Comparison of ENCODE assay signal across 10 cellular contexts in the genomic region with DNA sequence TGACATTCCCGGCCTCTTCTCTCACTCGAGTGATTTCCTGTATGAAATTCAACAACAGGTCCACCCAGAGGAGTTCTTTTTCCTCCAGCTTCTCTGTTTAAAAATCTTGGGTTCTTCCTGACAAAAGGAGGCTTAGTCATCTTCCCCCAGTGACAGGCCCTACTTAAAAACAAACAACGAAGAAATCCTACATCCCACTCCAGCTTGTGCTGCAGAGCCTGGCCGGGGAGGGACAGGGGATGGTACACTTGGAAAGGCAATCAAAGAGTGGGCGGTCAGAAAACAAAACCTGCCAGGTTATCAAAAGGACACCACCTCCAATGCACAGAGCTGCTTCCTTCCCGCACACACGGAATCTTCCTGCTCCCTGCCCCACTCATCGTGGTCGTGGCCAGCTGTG.
A peak's percentile ranks its signal among the peaks of the same experiment; 100 is the strongest.
DNase-seq lines count a peak whose midpoint lies in the region; ATAC-seq and TF ChIP-seq lines count a peak whose summit lies in the region.
"Had no signal": no experiment of that assay in that cellular context is flagged by ENCODE, and none has a peak within 500 bp of the region (broad histone marks: within the 10 kb centered on the region; RNA-seq: fewer than 3 reads in every experiment).

No MANE protein-coding gene starts in this region.

- no peak overlapping the region for H3K9ac ChIP-seq in IMR-90 (ENCODE audit: low read depth, low read length)

- H2BK15ac ChIP-seq in IMR-90 (ENCODE audit: low read depth, low read length): peak overlapping the region; percentile 30; the same call in 1 of the 3 replicates

- no peak overlapping the region for H4K5ac ChIP-seq in IMR-90 (ENCODE audit: low read depth, low read length)

- peak overlapping the region; percentile 61 for H3K4ac ChIP-seq in IMR-90 (ENCODE audit: low read depth, low read length)

- H3K56ac ChIP-seq in IMR-90 (ENCODE audit: extremely low read depth, insufficient read depth, low read length): peak overlapping the region; percentile 82; the same call in 1 of the 2 replicates

- POLR2A ChIA-PET in IMR-90 (lab: Charles Lee; ENCODE audit: unreplicated experiment): no interaction called here

- peak overlapping the region; percentile 45 for H2AK9ac ChIP-seq in IMR-90 (replicated peaks; ENCODE audit: low read depth, low read length, poor library complexity)

- no peaks in the 10 kb centered on the region for H4K20me1 ChIP-seq in IMR-90 (ENCODE audit: insufficient read depth, low read length)

- peaks cover 19% of the 10 kb centered on the region for H3K9me1 ChIP-seq in IMR-90 (ENCODE audit: insufficient read depth, low read length)

- H3K27me3 ChIP-seq in IMR-90 (ENCODE audit: control insufficient read depth, insufficient read depth, low read length): no peaks in the 10 kb centered on the region
- no peaks in the 10 kb centered on the region for H3K27me3 ChIP-seq in lower lobe of right lung (ENCODE audit: low read depth)
- H3K27me3 ChIP-seq in upper lobe of right lung: no peaks in the 10 kb centered on the region

- CTCF ChIA-PET in IMR-90 (lab: Yijun Ruan, JAX): no interaction called here

- peak overlapping the region; percentile 34 for H3K14ac ChIP-seq in IMR-90 (replicated peaks; ENCODE audit: low read depth, low read length)

- peak; percentile 90 for ATAC-seq in IMR-90 (ENCODE audit: low read depth)
- ATAC-seq in lower lobe of right lung: no peak
- no peak for ATAC-seq in upper lobe of right lung
- no peak for ATAC-seq in GM18517 (IDR thresholded peaks at IDR 0.05; ENCODE audit: unreplicated experiment)

- H2BK20ac ChIP-seq in IMR-90 (ENCODE audit: low read depth, low read length): peak overlapping the region; percentile 75

- H4K8ac ChIP-seq in IMR-90 (ENCODE audit: low read depth in 2 of 2, low read length in 2 of 2): peak overlapping the region in 1 of 2 experiments; percentile 86; a peak in 3 of 4 replicates

- dilution Hi-C loops in IMR-90 (cut with HindIII; ENCODE audit: low sequenced_read_pairs, unreplicated experiment): no loop called here

- H3K23ac ChIP-seq in IMR-90 (ENCODE audit: low read depth, low read length): 0 out of 2 replicates have a peak overlapping the region, but pooled peaks have one; percentile 0

- WGBS in IMR-90 (ENCODE audit: extremely low coverage in 2 of 2, insufficient read length in 1 of 2), 2 experiments: no CpG with 5 or more reads among the region's 9 CpGs

- H2BK120ac ChIP-seq in IMR-90 (ENCODE audit: low read depth, low read length): peak overlapping the region; percentile 77

- peak; percentile 88 for DNase-seq in IMR-90
- DNase-seq in dedifferentiated amniotic fluid mesenchymal stem cell (ENCODE audit: extremely low spot score): peak; percentile 47
- no peak for DNase-seq in lower lobe of right lung
- DNase-seq in upper lobe of right lung: no peak
- no peak for DNase-seq in SKM-1 treated with dmso at 0.1 percent for 144 hours (lab: John Stamatoyannopoulos, UW; ENCODE audit: unreplicated experiment)
- DNase-seq in stimulated activated CD8-positive, alpha-beta memory T cell treated with anti-CD3 and anti-CD28 coated beads, Interleukin-4, amount 100 ng/mL, for 48 hours: no peak
- no peak for DNase-seq in epidermal melanocyte (ENCODE audit: insufficient read length, low spot score)
- DNase-seq: activated CD4-positive, alpha-beta T cell treated with anti-CD3 and anti-CD28 coated beads for 1 hour; NCI-H748 treated with DMSO at 0.1 percent for 48 hours had no signal

- no peak for TF ChIP-seq POLR2A in IMR-90 (IDR thresholded peaks at IDR 0.05; ENCODE audit: low read depth, low read length)

- peak overlapping the region; percentile 78; the same call in 1 of the 2 replicates for H2AK5ac ChIP-seq in IMR-90 (ENCODE audit: low read depth, low read length)

- TF ChIP-seq RAD21 in IMR-90 (IDR thresholded peaks at IDR 0.05; ENCODE audit: low read length): no peak; the same call in 1 of the 2 replicates

- H3K9me3 ChIP-seq in IMR-90 (ENCODE audit: control insufficient read depth, insufficient read depth, low read length): no peaks in the 10 kb centered on the region
- no peaks in the 10 kb centered on the region for H3K9me3 ChIP-seq in lower lobe of right lung
- no peaks in the 10 kb centered on the region for H3K9me3 ChIP-seq in upper lobe of right lung

- no peak overlapping the region for H3K4me3 ChIP-seq in IMR-90 (ENCODE audit: insufficient read depth, low read depth, low read length)
- H3K4me3 ChIP-seq in lower lobe of right lung: no peak overlapping the region
- H3K4me3 ChIP-seq in upper lobe of right lung: no peak overlapping the region

- peak overlapping the region; percentile 21; the same call in 1 of the 2 replicates for H3K18ac ChIP-seq in IMR-90 (ENCODE audit: low read depth, low read length)

- peak overlapping the region; percentile 60 for H3K4me2 ChIP-seq in IMR-90 (ENCODE audit: low read depth, low read length)

- in situ Hi-C loops in IMR-90 (cut with MboI; ENCODE audit: low sequenced_read_pairs): no loop called here

- H3K36me3 ChIP-seq in IMR-90 (ENCODE audit: control insufficient read depth, insufficient read depth, low read length): no peaks in the 10 kb centered on the region
- no peaks in the 10 kb centered on the region for H3K36me3 ChIP-seq in lower lobe of right lung
- H3K36me3 ChIP-seq in upper lobe of right lung: no peaks in the 10 kb centered on the region

- H3K4me1 ChIP-seq in IMR-90 (ENCODE audit: control insufficient read depth, insufficient read depth, low read length) (peaks cover 19% of the 10 kb centered on the region), lower lobe of right lung (peaks cover 10% of the 10 kb centered on the region), upper lobe of right lung (peaks cover 4% of the 10 kb centered on the region)

- intact Hi-C loops in IMR-90 (cut with micrococcal nuclease) (no loop called here), lower lobe of right lung (cut with DNase I) (no loop called here), upper lobe of right lung (cut with DNase I) (no loop called here)

- BruUV-seq in IMR-90 (replicated peaks; lab: Mats Ljungman, UMichigan): no TSS peak

- H4K91ac ChIP-seq in IMR-90 (ENCODE audit: insufficient read depth, low read depth, low read length): peak overlapping the region; percentile 58

- H3K27ac ChIP-seq in IMR-90 (ENCODE audit: insufficient read depth, low read length) (peak overlapping the region; percentile 84), lower lobe of right lung (peak overlapping the region; percentile 15), upper lobe of right lung (peak overlapping the region; percentile 58)

- peak overlapping the region; percentile 60 for H2AFZ ChIP-seq in IMR-90 (replicated peaks; ENCODE audit: low read length, poor library complexity)

- H2BK5ac ChIP-seq in IMR-90 (ENCODE audit: low read depth, low read length, poor library complexity, severe bottlenecking): peak overlapping the region; percentile 48

- TF ChIP-seq CTCF in IMR-90 (conservative IDR thresholded peaks at IDR 0.05; ENCODE audit: low read depth, low read length) (no peak), lower lobe of right lung (IDR thresholded peaks at IDR 0.05) (no peak), upper lobe of right lung (IDR thresholded peaks at IDR 0.05) (no peak)

- H3K79me1 ChIP-seq in IMR-90 (ENCODE audit: low read depth in 1 of 2, low read length in 2 of 2): peaks cover 3 to 18% of the 10 kb centered on the region in 2 experiments; a peak in 3 of 4 replicates

TF ChIP-seq in IMR-90, 13 proteins besides CTCF, POLR2A, EP300 and RAD21:
- TF ChIP-seq MXI1 (IDR thresholded peaks at IDR 0.05; ENCODE audit: borderline replicate concordance, low read depth, low read length) (no peak), MAZ (IDR thresholded peaks at IDR 0.05; ENCODE audit: borderline replicate concordance, low read depth, low read length) (no peak), RCOR1 (IDR thresholded peaks at IDR 0.05; ENCODE audit: insufficient replicate concordance, low read length) (no peak), SMC3 (IDR thresholded peaks at IDR 0.05; ENCODE audit: low read depth, low read length) (no peak), FOS (IDR thresholded peaks at IDR 0.05; ENCODE audit: low read depth, low read length) (0 out of 2 replicates have a peak, but pooled peaks have one; percentile 45), CEBPB (IDR thresholded peaks at IDR 0.05; ENCODE audit: low read depth, low read length) (no peak), CHD1 (IDR thresholded peaks at IDR 0.05; ENCODE audit: low read depth, low read length) (no peak)
- TF ChIP-seq, protein P1, sequence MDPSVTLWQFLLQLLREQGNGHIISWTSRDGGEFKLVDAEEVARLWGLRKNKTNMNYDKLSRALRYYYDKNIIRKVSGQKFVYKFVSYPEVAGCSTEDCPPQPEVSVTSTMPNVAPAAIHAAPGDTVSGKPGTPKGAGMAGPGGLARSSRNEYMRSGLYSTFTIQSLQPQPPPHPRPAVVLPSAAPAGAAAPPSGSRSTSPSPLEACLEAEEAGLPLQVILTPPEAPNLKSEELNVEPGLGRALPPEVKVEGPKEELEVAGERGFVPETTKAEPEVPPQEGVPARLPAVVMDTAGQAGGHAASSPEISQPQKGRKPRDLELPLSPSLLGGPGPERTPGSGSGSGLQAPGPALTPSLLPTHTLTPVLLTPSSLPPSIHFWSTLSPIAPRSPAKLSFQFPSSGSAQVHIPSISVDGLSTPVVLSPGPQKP (IDR thresholded peaks at IDR 0.05; ENCODE audit: borderline replicate concordance, low read depth, low read length): no peak

Comparison
In these comparisons a context has a peak if more than half of its experiments do, and no peak if none do; other contexts are left out.
1. DNase-seq: peak in IMR-90 (single experiment) and dedifferentiated amniotic fluid mesenchymal stem cell (single experiment); none in lower lobe of right lung (single experiment), upper lobe of right lung (single experiment), SKM-1 treated with dmso at 0.1 percent for 144 hours (single experiment), stimulated activated CD8-positive, alpha-beta memory T cell treated with anti-CD3 and anti-CD28 coated beads, Interleukin-4, amount 100 ng/mL, for 48 hours (single experiment) and epidermal melanocyte (single experiment).
2. H3K27ac ChIP-seq: peak in every context shown above with its lines; median percentile 84 in IMR-90; 58 in upper lobe of right lung; 15 in lower lobe of right lung.